1 cellular context compared by ENCODE assay signal in genomic region chr10:126684171-126684745, GRCh38.
TF ChIP-seq lines count a peak whose summit lies in the region.

No MANE protein-coding gene starts in this region.

TF ChIP-seq in K562, 482 proteins besides CTCF, POLR2A, EP300 and RAD21:
- TF ChIP-seq ZBTB40 (IDR thresholded peaks at IDR 0.05) (peak; percentile 78), ZBTB40 (CRISPR knock-in tag; IDR thresholded peaks at IDR 0.05) (no peak), MYNN (IDR thresholded peaks at IDR 0.05) (no peak), MYNN (CRISPR knock-in tag; IDR thresholded peaks at IDR 0.05) (no peak), MAFF (IDR thresholded peaks at IDR 0.05; ENCODE audit: low read length) (no peak), ETV6 (IDR thresholded peaks at IDR 0.05; ENCODE audit: borderline replicate concordance in 1 of 2, low read depth in 2 of 2, low read length in 1 of 2) (no peak), ETV6 (CRISPR knock-in tag; IDR thresholded peaks at IDR 0.05; ENCODE audit: borderline replicate concordance) (no peak), SMARCC2 (IDR thresholded peaks at IDR 0.05; ENCODE audit: low read depth) (no peak), IFI16 (CRISPR knock-in tag; IDR thresholded peaks at IDR 0.05) (no peak), RFX5 (IDR thresholded peaks at IDR 0.05; ENCODE audit: low read depth, low read length) (no peak)
TF ChIP-seq in K562: peak in this region for 1.
